7 cellular contexts compared by ENCODE assay signal in genomic region chrX:40105016-40105790, GRCh38.
DNase-seq lines count a peak whose midpoint lies in the region; ATAC-seq and TF ChIP-seq lines count a peak whose summit lies in the region.

No MANE protein-coding gene starts in this region.

- no peaks in the 10 kb centered on the region for H3K9me3 Mint-ChIP-seq in effector memory CD8-positive, alpha-beta T cell

- H3K27me3 ChIP-seq in muscle layer of duodenum (ENCODE audit: low read depth, low read length), result no peaks in the 10 kb centered on the region

- ATAC-seq in SK-N-SH treated with all-trans-retinoic acid at 6 μM for 48 hours (peak; percentile 45), HG02623 (IDR thresholded peaks at IDR 0.05; ENCODE audit: unreplicated experiment) (no peak)
- peak; percentile 49 for ATAC-seq in effector memory CD8-positive, alpha-beta T cell (replicated peaks)

- H3K4me3 Mint-ChIP-seq in effector memory CD8-positive, alpha-beta T cell, result peak overlapping the region; percentile 78 to 79

- DNase-seq in HFF-Myc (ENCODE audit: extremely low read depth, low read depth), result no peak
- no peak for DNase-seq in effector memory CD8-positive, alpha-beta T cell
- no peak for DNase-seq in iPS-NIHi7 (ENCODE audit: extremely low spot score)

- no peaks in the 10 kb centered on the region for H3K27me3 Mint-ChIP-seq in effector memory CD8-positive, alpha-beta T cell

- peak overlapping the region; percentile 56 for H3K27ac ChIP-seq in muscle layer of duodenum (ENCODE audit: low read length)

- no peak for TF ChIP-seq CTCF in HFF-Myc (IDR thresholded peaks at IDR 0.05; ENCODE audit: low read depth, low read length, missing control alignments)

- H3K4me1 ChIP-seq in muscle layer of duodenum (ENCODE audit: control insufficient read depth in 1 of 2, insufficient read depth in 2 of 2, low read length in 2 of 2), result peaks cover 0 to 13% of the 10 kb centered on the region in 2 donors

- H3K36me3 Mint-ChIP-seq in effector memory CD8-positive, alpha-beta T cell (ENCODE audit: insufficient read depth), result no peaks in the 10 kb centered on the region

- no peaks in the 10 kb centered on the region for H3K9me3 ChIP-seq in muscle layer of duodenum (ENCODE audit: control insufficient read depth in 1 of 2, low read length in 2 of 2)

- H3K4me3 ChIP-seq in GM08714 (ENCODE audit: low read length) (peak overlapping the region; percentile 60; the same call in 1 of the 2 replicates), HFF-Myc (replicated peaks; ENCODE audit: low read depth, low read length) (peak overlapping the region; percentile 36), muscle layer of duodenum (ENCODE audit: low read depth in 1 of 2, low read length in 2 of 2) (peak overlapping the region; percentile 33 to 62)

- H3K36me3 ChIP-seq in muscle layer of duodenum (ENCODE audit: control insufficient read depth in 1 of 2, insufficient read depth in 2 of 2, low read length in 2 of 2), result no peaks in the 10 kb centered on the region

- H3K27ac Mint-ChIP-seq in effector memory CD8-positive, alpha-beta T cell, result peak overlapping the region; percentile 20 to 28

- peaks cover 4 to 5% of the 10 kb centered on the region in 2 donors for H3K4me1 Mint-ChIP-seq in effector memory CD8-positive, alpha-beta T cell (ENCODE audit: low read depth in 2 of 2)

TF ChIP-seq in SK-N-SH treated with all-trans-retinoic acid at 6 μM for 48 hours, 23 proteins besides CTCF, POLR2A, EP300 and RAD21:
- TF ChIP-seq ZFP30 (CRISPR knock-in tag; IDR thresholded peaks at IDR 0.05) (no peak), CSDC2 (CRISPR knock-in tag; IDR thresholded peaks at IDR 0.05) (no peak), OSR1 (CRISPR knock-in tag; IDR thresholded peaks at IDR 0.05) (no peak), ZC3H10 (CRISPR knock-in tag; IDR thresholded peaks at IDR 0.05) (no peak), TOX (CRISPR knock-in tag; IDR thresholded peaks at IDR 0.05; ENCODE audit: borderline replicate concordance) (no peak), ARNTL (CRISPR knock-in tag; IDR thresholded peaks at IDR 0.05; ENCODE audit: borderline replicate concordance, low read depth) (no peak), ZFP3 (CRISPR knock-in tag; IDR thresholded peaks at IDR 0.05) (no peak), TSHZ2 (CRISPR knock-in tag; IDR thresholded peaks at IDR 0.05) (no peak), GLIS3 (CRISPR knock-in tag; IDR thresholded peaks at IDR 0.05) (no peak), ISL1 (CRISPR knock-in tag; IDR thresholded peaks at IDR 0.05) (no peak), SNAI2 (CRISPR knock-in tag; IDR thresholded peaks at IDR 0.05) (no peak), BACH2 (CRISPR knock-in tag; IDR thresholded peaks at IDR 0.05; ENCODE audit: borderline replicate concordance) (no peak), POU6F1 (CRISPR knock-in tag; IDR thresholded peaks at IDR 0.05; ENCODE audit: borderline replicate concordance, low read depth) (no peak), PPARA (CRISPR knock-in tag; IDR thresholded peaks at IDR 0.05; ENCODE audit: borderline replicate concordance) (no peak), ZNF8 (CRISPR knock-in tag; IDR thresholded peaks at IDR 0.05) (no peak), PATZ1 (CRISPR knock-in tag; IDR thresholded peaks at IDR 0.05; ENCODE audit: borderline replicate concordance) (no peak), RARB (CRISPR knock-in tag; IDR thresholded peaks at IDR 0.05) (no peak)
